19 cellular contexts compared by ENCODE assay signal in genomic region chr5:168305281-168305680, GRCh38. TPM values are rescaled to one million over a fixed set of nuclear protein-coding genes. Genes with fewer than 3 reads are reported as not detected.
"Had no signal": no experiment of that assay in that cellular context is flagged by ENCODE, and none has a peak within 500 bp of the region (broad histone marks: within the 10 kb centered on the region; RNA-seq: fewer than 3 reads in every experiment).

No MANE protein-coding gene starts in this region.

- ATAC-seq: activated T-helper 17 cell treated with anti-CD3 and anti-CD28 coated beads, Interleukin-2, amount 50 U/mL, for 72 hours; sciatic nerve; stimulated activated naive B cell treated with anti-CD40 and anti-IgM and Interleukin-4, amounts not matched to agents 10 μg/mL and 1 μg/mL and 100 μg/mL, for 72 hours had no signal

- H3K27ac Mint-ChIP-seq: activated CD4-positive, alpha-beta T cell treated with anti-CD3 and anti-CD28 coated beads, Interleukin-2, amount 10 ng/mL, durations not matched to agents 7 days and 5 days; activated naive CD4-positive, alpha-beta T cell treated with anti-CD3 and anti-CD28 coated beads, Interleukin-2, amount 10 ng/mL, durations not matched to agents 7 days and 5 days; activated T-helper 17 cell treated with anti-CD3 and anti-CD28 coated beads, Interleukin-2, amount 50 U/mL, for 72 hours; dendritic cell treated with granulocyte-macrophage colony-stimulating factor and Interleukin-4, amounts not matched to agents 40 ng/mL and 50 ng/mL, for 4 days; endodermal cell; mesothelial cell of epicardium; stimulated activated naive B cell treated with anti-CD40 and anti-IgM and Interleukin-4, amounts not matched to agents 10 μg/mL and 1 μg/mL and 100 μg/mL, for 72 hours had no signal

- H3K36me3 ChIP-seq: left ventricle myocardium inferior, neutrophil, prostate gland had no signal

- H3K36me3 Mint-ChIP-seq: activated naive CD4-positive, alpha-beta T cell treated with anti-CD3 and anti-CD28 coated beads, Interleukin-2, amount 10 ng/mL, durations not matched to agents 7 days and 5 days; brain; mesothelial cell of epicardium; stimulated activated naive B cell treated with anti-CD40 and anti-IgM and Interleukin-4, amounts not matched to agents 10 μg/mL and 1 μg/mL and 100 μg/mL, for 72 hours had no signal

- H3K9me3 Mint-ChIP-seq: activated CD4-positive, alpha-beta T cell treated with anti-CD3 and anti-CD28 coated beads, Interleukin-2, amount 10 ng/mL, durations not matched to agents 7 days and 5 days; activated naive CD4-positive, alpha-beta T cell treated with anti-CD3 and anti-CD28 coated beads, Interleukin-2, amount 10 ng/mL, durations not matched to agents 7 days and 5 days; activated T-helper 17 cell treated with anti-CD3 and anti-CD28 coated beads, Interleukin-2, amount 50 U/mL, for 72 hours; brain; dendritic cell treated with granulocyte-macrophage colony-stimulating factor and Interleukin-4, amounts not matched to agents 40 ng/mL and 50 ng/mL, for 4 days; endodermal cell; mesothelial cell of epicardium had no signal

- H3K27me3 ChIP-seq: neutrophil had no signal

- H3K4me3 ChIP-seq: left ventricle myocardium inferior, prostate gland had no signal

- DNase-seq: activated CD4-positive, alpha-beta T cell treated with anti-CD3 and anti-CD28 coated beads, Interleukin-2, amount 10 ng/mL, durations not matched to agents 7 days and 5 days; activated CD4-positive, CD25-positive, alpha-beta regulatory T cell; activated CD8-positive, alpha-beta memory T cell treated with anti-CD3 and anti-CD28 coated beads for 24 hours; activated naive CD4-positive, alpha-beta T cell treated with anti-CD3 and anti-CD28 coated beads, Interleukin-2, amount 10 ng/mL, durations not matched to agents 7 days and 5 days; cerebellar nuclear complex; endodermal cell; hypothalamus; left ventricle myocardium inferior; stimulated activated CD4-positive, alpha-beta T cell treated with anti-CD3 and anti-CD28 coated beads, Interleukin-2, amount 100 ng/mL, for 24 hours; stimulated activated naive B cell treated with anti-CD40 and anti-IgM and Interleukin-4, amounts not matched to agents 10 μg/mL and 1 μg/mL and 100 μg/mL, for 72 hours; substantia nigra had no signal

- H3K27ac ChIP-seq: left ventricle myocardium inferior, neutrophil, prostate gland had no signal

- H3K4me1 ChIP-seq: left ventricle myocardium inferior, prostate gland had no signal

- H3K9me3 ChIP-seq: left ventricle myocardium inferior, neutrophil, prostate gland had no signal

RNA-seq across cellular contexts. Expression of gene WWC1, which starts 13.8 kb away (rescaled TPM):
- total RNA-seq: T-helper 2 cell treated with Interferon-gamma antibody and Interleukin-4, amounts not matched to agents 100 ng/mL and 5 ng/mL, for 36 hours had no signal
